ENCODE assay signal across 16 cellular contexts in genomic region chr21:43968410-43969114, GRCh38. TPM values are rescaled to one million over a fixed set of nuclear protein-coding genes. Genes with fewer than 3 reads are reported as not detected.
DNase-seq lines count a peak whose midpoint lies in the region; ATAC-seq lines count a peak whose summit lies in the region.
"Had no signal": no experiment of that assay in that cellular context is flagged by ENCODE, and none has a peak within 500 bp of the region (broad histone marks: within the 10 kb centered on the region; RNA-seq: fewer than 3 reads in every experiment).

No MANE protein-coding gene starts in this region.

- ATAC-seq in activated naive CD4-positive, alpha-beta T cell treated with anti-CD3 and anti-CD28 coated beads, Interleukin-2, amount 50 U/mL, for 72 hours: no peak
- ATAC-seq in stimulated activated naive CD8-positive, alpha-beta T cell treated with anti-CD3 and anti-CD28 coated beads, Interleukin-15, amount 100 ng/mL, for 72 hours: peak; percentile 18
- ATAC-seq in stimulated activated naive CD8-positive, alpha-beta T cell treated with anti-CD3 and anti-CD28 coated beads, Interleukin-15, Interleukin-2, amounts not matched to agents 100 U/mL and 50 U/mL, for 24 hours: no peak
- ATAC-seq: GM23338 had no signal

- no peaks in the 10 kb centered on the region for H3K9me3 Mint-ChIP-seq in activated naive CD4-positive, alpha-beta T cell treated with anti-CD3 and anti-CD28 coated beads, Interleukin-2, amount 50 U/mL, for 72 hours
- no peaks in the 10 kb centered on the region for H3K9me3 Mint-ChIP-seq in stimulated activated naive CD8-positive, alpha-beta T cell treated with anti-CD3 and anti-CD28 coated beads, Interleukin-15, amount 100 ng/mL, for 72 hours
- H3K9me3 Mint-ChIP-seq: CD14-positive monocyte; CD4-positive, alpha-beta T cell; CD8-positive, alpha-beta memory T cell; GM23338 had no signal

- H3K36me3 Mint-ChIP-seq in activated naive CD4-positive, alpha-beta T cell treated with anti-CD3 and anti-CD28 coated beads, Interleukin-2, amount 50 U/mL, for 72 hours: peaks cover 0 to 3% of the 10 kb centered on the region in 2 donors

- H3K27ac Mint-ChIP-seq in activated naive CD4-positive, alpha-beta T cell treated with anti-CD3 and anti-CD28 coated beads, Interleukin-2, amount 50 U/mL, for 72 hours: peak overlapping the region; percentile 46 to 49
- H3K27ac Mint-ChIP-seq in stimulated activated naive CD8-positive, alpha-beta T cell treated with anti-CD3 and anti-CD28 coated beads, Interleukin-15, amount 100 ng/mL, for 72 hours: peak overlapping the region in 1 of 2 donors; percentile 19
- H3K27ac Mint-ChIP-seq: B cell; CD4-positive, alpha-beta T cell; GM23338 had no signal

- intact Hi-C loops in posterior vena cava (cut with DNase I): no loop called here

- no peaks in the 10 kb centered on the region for H3K27me3 Mint-ChIP-seq in stimulated activated naive CD8-positive, alpha-beta T cell treated with anti-CD3 and anti-CD28 coated beads, Interleukin-15, amount 100 ng/mL, for 72 hours
- H3K27me3 Mint-ChIP-seq: B cell; CD4-positive, alpha-beta T cell; CD8-positive, alpha-beta memory T cell had no signal

- no peak for DNase-seq in activated naive CD4-positive, alpha-beta T cell treated with anti-CD3 and anti-CD28 coated beads, Interleukin-2, amount 50 U/mL, for 72 hours (ENCODE audit: low spot score in 2 of 2)
- no peak for DNase-seq in activated naive CD4-positive, alpha-beta T cell (lab: John Stamatoyannopoulos, UW)
- DNase-seq in stimulated activated naive CD8-positive, alpha-beta T cell treated with anti-CD3 and anti-CD28 coated beads, Interleukin-15, amount 100 ng/mL, for 72 hours: no peak
- no peak for DNase-seq in stimulated activated naive CD8-positive, alpha-beta T cell treated with anti-CD3 and anti-CD28 coated beads, Interleukin-15, Interleukin-2, amounts not matched to agents 100 U/mL and 50 U/mL, for 24 hours
- DNase-seq in islet precursor cell (peak; percentile 37), NCI-H1092 (lab: John Stamatoyannopoulos, UW) (no peak), posterior vena cava (ENCODE audit: low spot score) (no peak), iPS-NIHi11 (ENCODE audit: low spot score) (no peak)
- DNase-seq: CD4-positive, alpha-beta T cell; CD8-positive, alpha-beta memory T cell; DMS 273 treated with DMSO at 0.1 percent for 48 hours; DMS79 treated with DMSO at 0.1 percent for 48 hours; GF-D8 had no signal

- H3K4me1 Mint-ChIP-seq in stimulated activated naive CD8-positive, alpha-beta T cell treated with anti-CD3 and anti-CD28 coated beads, Interleukin-15, amount 100 ng/mL, for 72 hours: no peaks in the 10 kb centered on the region
- H3K4me1 Mint-ChIP-seq: B cell, CD14-positive monocyte, GM23338 had no signal

- H3K4me3 Mint-ChIP-seq in stimulated activated naive CD8-positive, alpha-beta T cell treated with anti-CD3 and anti-CD28 coated beads, Interleukin-15, amount 100 ng/mL, for 72 hours: no peak overlapping the region
- H3K4me3 Mint-ChIP-seq: B cell; CD14-positive monocyte; CD4-positive, alpha-beta T cell; CD8-positive, alpha-beta memory T cell; GM23338 had no signal

RNA-seq across cellular contexts. Expression of gene TRAPPC10, which starts 43.5 kb away (rescaled TPM):
- total RNA-seq in activated naive CD4-positive, alpha-beta T cell treated with anti-CD3 and anti-CD28 coated beads, Interleukin-2, amount 50 U/mL, for 72 hours: 10 to 100 TPM; 49.2 to 59.5 TPM
- total RNA-seq in posterior vena cava: 10 to 100 TPM; 26.7 to 30.3 TPM
